ENCODE assay signal across 8 cellular contexts in genomic region chr2:227472265-227473018, GRCh38. TPM values are rescaled to one million over a fixed set of nuclear protein-coding genes. Genes with fewer than 3 reads are reported as not detected.
A peak's percentile ranks its signal among the peaks of the same experiment; 100 is the strongest.
DNase-seq lines count a peak whose midpoint lies in the region; ATAC-seq, FAIRE-seq and TF ChIP-seq lines count a peak whose summit lies in the region.

No MANE protein-coding gene starts in this region.

- H3K36me3 ChIP-seq in kidney (ENCODE audit: control insufficient read depth in 1 of 2, insufficient read depth in 2 of 2, low read length in 2 of 2), result no peaks in the 10 kb centered on the region

- H3K4me1 Mint-ChIP-seq in T-helper 17 cell, result peaks cover 25% of the 10 kb centered on the region

- H3K9ac ChIP-seq in kidney (ENCODE audit: low read length in 2 of 2), result no peak overlapping the region

- H3K4me1 ChIP-seq in kidney (ENCODE audit: control insufficient read depth in 1 of 2, insufficient read depth in 1 of 2, low read depth in 1 of 2, low read length in 2 of 2), result peaks cover 9 to 16% of the 10 kb centered on the region in 2 donors

- TF ChIP-seq CTCF in cardiac fibroblast (IDR thresholded peaks at IDR 0.05; ENCODE audit: low read depth, low read length), result no peak
- no peak for TF ChIP-seq CTCF in kidney (IDR thresholded peaks at IDR 0.05; ENCODE audit: borderline replicate concordance, extremely low read depth, insufficient read depth)

- H3K9me3 ChIP-seq in T-helper 17 cell (ENCODE audit: control insufficient read depth, low read length, poor library complexity, severe bottlenecking) (no peaks in the 10 kb centered on the region), kidney (ENCODE audit: control insufficient read depth in 1 of 2, low read length in 2 of 2) (no peaks in the 10 kb centered on the region)

- peak overlapping the region; percentile 98 for H3K4me3 Mint-ChIP-seq in T-helper 17 cell

- H3K36me3 Mint-ChIP-seq in T-helper 17 cell (ENCODE audit: low read depth), result no peaks in the 10 kb centered on the region

- no peaks in the 10 kb centered on the region for H3K27me3 Mint-ChIP-seq in T-helper 17 cell

- DNase-seq in Ammon's horn (ENCODE audit: low spot score) (peak; percentile 27), T-helper 17 cell (peak; percentile 26 to 55 (median 48)), cardiac fibroblast (ENCODE audit: low read depth in 2 of 2) (peak in 1 of 2 donors; percentile 20), kidney (peak; percentile 82), NCI-H1436 treated with DMSO at 0.1 percent for 48 hours (lab: John Stamatoyannopoulos, UW) (no peak)
- peak; percentile 54 for DNase-seq in stimulated activated CD4-positive, alpha-beta T cell treated with anti-CD3 and anti-CD28 coated beads, Interleukin-4, amount 100 ng/mL, for 24 hours

- intact Hi-C loops in kidney (cut with DNase I), result no loop called here

- ATAC-seq in GM19043 (IDR thresholded peaks at IDR 0.05; ENCODE audit: low read depth, unreplicated experiment) (peak; percentile 61), HG03135 (IDR thresholded peaks at IDR 0.05; ENCODE audit: unreplicated experiment) (peak; percentile 70), T-helper 17 cell (peak; percentile 65)

- H3K27ac ChIP-seq in kidney (ENCODE audit: low read depth in 2 of 2, low read length in 2 of 2), result peak overlapping the region; percentile 73 to 83

- H3K4me3 ChIP-seq in cardiac fibroblast (replicated peaks in 1 of 2; ENCODE audit: low read depth in 2 of 2, low read length in 2 of 2), result peak overlapping the region; percentile 87 to 94
- H3K4me3 ChIP-seq in kidney (ENCODE audit: low read length in 2 of 2), result peak overlapping the region; percentile 59 to 84

- no peak for FAIRE-seq in kidney (lab: Jason Lieb, UNC)

- H3K27ac Mint-ChIP-seq in T-helper 17 cell, result peak overlapping the region; percentile 94

RNA-seq across cellular contexts. Expression of gene AGFG1, which starts 0.5 kb away (rescaled TPM):
- 10 to 100 TPM; 66.6 to 68.3 TPM for total RNA-seq in T-helper 17 cell
- total RNA-seq in kidney, result 98.9 TPM
- polyA plus RNA-seq in kidney (ENCODE audit: insufficient read depth, low read depth, low replicate concordance), result 36.6 TPM
